In the genomic region with DNA sequence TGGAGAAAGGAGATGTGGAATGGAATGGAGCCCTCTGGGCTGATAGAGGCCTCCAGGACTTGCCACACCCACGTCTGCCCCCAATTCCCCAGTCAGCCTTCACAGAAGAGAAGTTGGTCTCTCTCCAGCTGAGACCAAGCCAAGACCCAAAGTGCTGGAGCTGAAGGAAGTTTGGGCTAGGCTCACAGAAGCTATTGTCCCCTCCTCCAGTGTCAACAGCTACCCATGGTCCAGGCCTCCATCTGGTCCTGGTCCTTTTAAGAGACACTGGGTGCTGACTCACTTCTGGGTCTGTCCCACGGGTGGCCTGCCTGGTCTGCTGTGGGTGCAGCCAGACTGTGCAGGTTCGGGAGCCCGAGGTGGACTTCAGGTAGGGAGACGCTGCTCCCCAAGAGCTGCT, we compare ENCODE assay signal across 28 cellular contexts.
"Had no signal": no experiment of that assay in that cellular context is flagged by ENCODE, and none has a peak within 500 bp of the region (broad histone marks: within the 10 kb centered on the region; RNA-seq: fewer than 3 reads in every experiment).

No MANE protein-coding gene starts in this region.

- H3K4me3 Mint-ChIP-seq: activated B cell treated with CpG ODN at 0.5 μM for 24 hours; activated CD4-positive, alpha-beta T cell treated with anti-CD3 and anti-CD28 coated beads, Interleukin-2, amount 10 ng/mL, durations not matched to agents 24 days and 14 days; activated naive CD8-positive, alpha-beta T cell; activated T-cell treated with anti-CD3 and anti-CD28 coated beads, Interleukin-2, amount 50 U/mL, for 4 hours; brain had no signal

- H3K9me3 ChIP-seq: MG63, SJCRH30, SK-N-SH had no signal

- H3K27me3 Mint-ChIP-seq: activated B cell treated with CpG ODN at 0.5 μM for 24 hours; activated CD4-positive, alpha-beta T cell treated with anti-CD3 and anti-CD28 coated beads, Interleukin-2, amount 10 ng/mL, durations not matched to agents 24 days and 14 days; activated naive CD8-positive, alpha-beta T cell; brain had no signal

- ATAC-seq: activated T-cell treated with anti-CD3 and anti-CD28 coated beads, Interleukin-2, amount 50 U/mL, for 4 hours; Panc1 had no signal

- H3K27ac Mint-ChIP-seq: activated B cell treated with CpG ODN at 0.5 μM for 24 hours; activated CD4-positive, alpha-beta T cell treated with anti-CD3 and anti-CD28 coated beads, Interleukin-2, amount 10 ng/mL, durations not matched to agents 24 days and 14 days had no signal

- H3K27me3 ChIP-seq: MG63, SJCRH30 had no signal

- H3K4me3 ChIP-seq: MG63, SJCRH30 had no signal

- H3K4me1 Mint-ChIP-seq: activated B cell treated with CpG ODN at 0.5 μM for 24 hours; activated CD4-positive, alpha-beta T cell treated with anti-CD3 and anti-CD28 coated beads, Interleukin-2, amount 10 ng/mL, durations not matched to agents 24 days and 14 days had no signal

- H3K9me3 Mint-ChIP-seq: activated B cell treated with CpG ODN at 0.5 μM for 24 hours; activated CD4-positive, alpha-beta T cell treated with anti-CD3 and anti-CD28 coated beads, Interleukin-2, amount 10 ng/mL, durations not matched to agents 24 days and 14 days; activated T-cell treated with anti-CD3 and anti-CD28 coated beads, Interleukin-2, amount 50 U/mL, for 4 hours had no signal

- H3K27ac ChIP-seq: SJCRH30 had no signal

- H3K36me3 ChIP-seq: MG63, SJCRH30 had no signal

- H3K4me1 ChIP-seq: SJCRH30 had no signal

- DNase-seq: activated B cell treated with CpG ODN at 0.5 μM for 24 hours; activated CD4-positive, alpha-beta T cell treated with anti-CD3 and anti-CD28 coated beads for 1 hour; activated CD4-positive, alpha-beta T cell treated with anti-CD3 and anti-CD28 coated beads, Interleukin-2, amount 10 ng/mL, durations not matched to agents 24 days and 14 days; activated CD4-positive, alpha-beta T cell treated with anti-CD3 and anti-CD28 coated beads, Interleukin-2, amount 50 U/mL, for 48 hours; activated CD8-positive, alpha-beta memory T cell treated with anti-CD3 and anti-CD28 coated beads for 24 hours; activated effector memory CD4-positive, alpha-beta T cell treated with anti-CD3 and anti-CD28 coated beads, Interleukin-2, amount 50 U/mL, for 16 hours; activated naive CD4-positive, alpha-beta T cell treated with Interleukin-2 at 50 U/mL for 16 hours; activated T-cell treated with anti-CD3 and anti-CD28 coated beads, Interleukin-2, amount 50 U/mL, for 4 hours; amygdala; MG63; NCI-H1092 treated with DMSO at 0.1 percent for 48 hours; NCI-H1417 treated with DMSO at 0.1 percent for 48 hours; NCI-H1694; NCI-H2029; NCI-H345; NCI-H510A; NCI-H526 treated with DMSO at 0.1 percent for 48 hours; NCI-H82; NK-92 treated with Interleukin-12 subunit alpha and Interleukin-12 subunit beta, amount 100 ng/mL, for 24 hours; OCI-M1; Right ventricle myocardium superior; RPMI8226; SJCRH30; SK-N-SH; T-helper 1 cell had no signal
